In genomic region chr6:75222261-75222660, GRCh38 we compare ENCODE assay signal across 22 cellular contexts.
"Had no signal": no experiment of that assay in that cellular context is flagged by ENCODE, and none has a peak within 500 bp of the region (broad histone marks: within the 10 kb centered on the region; RNA-seq: fewer than 3 reads in every experiment).

No MANE protein-coding gene starts in this region.

- H3K27ac ChIP-seq: colonic mucosa, esophagus muscularis mucosa, left lung, psoas muscle, sigmoid colon, stomach, upper lobe of left lung had no signal

- FAIRE-seq: endothelial cell of umbilical vein, keratinocyte, urothelium cell line had no signal

- ATAC-seq: left lung; natural killer cell; psoas muscle; stimulated activated effector memory CD8-positive, alpha-beta T cell treated with anti-CD3 and anti-CD28 coated beads, Interleukin-12 subunit alpha, Interleukin-12 subunit beta, amount 100 ng/mL, for 72 hours had no signal

- H3K4me1 ChIP-seq: colonic mucosa, left lung, psoas muscle had no signal

- H3K36me3 ChIP-seq: colonic mucosa, esophagus muscularis mucosa, left lung, sigmoid colon, stomach, thoracic aorta, tibial nerve, upper lobe of left lung had no signal

- H3K9me3 ChIP-seq: colonic mucosa, esophagus muscularis mucosa, left lung, psoas muscle, sigmoid colon, stomach, thoracic aorta, tibial nerve, upper lobe of left lung had no signal

- H3K4me3 ChIP-seq: colonic mucosa, esophagus muscularis mucosa, left lung, lung, psoas muscle, sigmoid colon, stomach, thoracic aorta, tibial nerve, upper lobe of left lung had no signal

- DNase-seq: colonic mucosa; effector CD8-positive, alpha-beta T cell; endodermal cell; foreskin melanocyte; left lung; natural killer cell; psoas muscle; sigmoid colon; stimulated activated CD4-positive, alpha-beta T cell treated with anti-CD3 and anti-CD28 coated beads, Interleukin-2, amount 100 ng/mL, for 24 hours; stimulated activated CD4-positive, alpha-beta T cell treated with anti-CD3 and anti-CD28 coated beads, Interleukin-4, amount 100 ng/mL, for 24 hours; stimulated activated naive CD4-positive, alpha-beta T cell treated with Interleukin-2 at 50 U/mL for 16 hours; stomach; substantia nigra; upper lobe of left lung had no signal

- H3K27me3 ChIP-seq: colonic mucosa, esophagus muscularis mucosa, left lung, sigmoid colon, stomach, tibial nerve, upper lobe of left lung had no signal
